ENCODE assay signal across 9 cellular contexts in the genomic region with DNA sequence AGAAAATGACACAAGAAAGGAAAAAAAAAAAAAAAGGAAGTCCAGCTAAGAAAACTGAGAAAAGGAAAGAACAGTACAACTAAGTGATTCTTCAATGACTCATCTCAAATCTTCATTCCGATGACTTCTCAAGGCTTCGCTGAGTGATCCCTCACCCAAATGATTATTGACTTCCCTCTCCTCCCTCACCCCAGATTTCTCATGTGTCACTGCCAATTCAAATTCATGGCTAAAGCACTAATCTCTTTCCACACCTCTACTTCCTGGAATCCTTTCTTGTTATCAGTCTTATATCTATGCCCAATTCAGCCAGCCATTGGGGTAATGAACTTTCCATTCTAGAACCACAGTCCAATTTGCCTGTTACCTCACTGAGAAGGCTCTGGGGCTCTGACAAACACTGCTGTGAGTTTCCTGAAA. TPM values are rescaled to one million over a fixed set of nuclear protein-coding genes. Genes with fewer than 3 reads are reported as not detected.
DNase-seq lines count a peak whose midpoint lies in the region; ATAC-seq and TF ChIP-seq lines count a peak whose summit lies in the region.
"Had no signal": no experiment of that assay in that cellular context is flagged by ENCODE, and none has a peak within 500 bp of the region (broad histone marks: within the 10 kb centered on the region; RNA-seq: fewer than 3 reads in every experiment).

No MANE protein-coding gene starts in this region.

- H3K27me3 Mint-ChIP-seq in activated naive CD4-positive, alpha-beta T cell treated with anti-CD3 and anti-CD28 coated beads, Interleukin-2, amount 10 ng/mL, durations not matched to agents 7 days and 5 days: no peaks in the 10 kb centered on the region

- H3K36me3 Mint-ChIP-seq in activated naive CD4-positive, alpha-beta T cell treated with anti-CD3 and anti-CD28 coated beads, Interleukin-2, amount 10 ng/mL, durations not matched to agents 7 days and 5 days: no peaks in the 10 kb centered on the region

- ATAC-seq in GM19023 (IDR thresholded peaks at IDR 0.05; ENCODE audit: unreplicated experiment) (peak; percentile 56), HG02970 (IDR thresholded peaks at IDR 0.05; ENCODE audit: low FRiP score, unreplicated experiment) (peak; percentile 53)

- peak overlapping the region; percentile 60 for H3K27ac ChIP-seq in neutrophil
- H3K27ac ChIP-seq: KMS-11 had no signal

- DNase-seq in SIG-M5 (lab: John Stamatoyannopoulos, UW): peak; percentile 80
- DNase-seq in ureter (ENCODE audit: low spot score): no peak
- no peak for DNase-seq in activated naive CD4-positive, alpha-beta T cell treated with anti-CD3 and anti-CD28 coated beads, Interleukin-2, amount 10 ng/mL, durations not matched to agents 7 days and 5 days
- DNase-seq in HuH-7 (ENCODE audit: low spot score): no peak
- no peak for DNase-seq in SW 1271 (lab: John Stamatoyannopoulos, UW)

- H3K36me3 ChIP-seq in neutrophil: no peaks in the 10 kb centered on the region

- TF ChIP-seq CTCF in neutrophil (IDR thresholded peaks at IDR 0.05): no peak

- H3K4me3 ChIP-seq in neutrophil (ENCODE audit: low read depth in 1 of 2, low read length in 1 of 2): peak overlapping the region in 1 of 2 experiments; percentile 11

- H3K9me3 ChIP-seq in neutrophil: no peaks in the 10 kb centered on the region

- peaks cover 3% of the 10 kb centered on the region for H3K4me1 Mint-ChIP-seq in activated naive CD4-positive, alpha-beta T cell treated with anti-CD3 and anti-CD28 coated beads, Interleukin-2, amount 10 ng/mL, durations not matched to agents 7 days and 5 days

- no peak overlapping the region for H3K4me3 Mint-ChIP-seq in activated naive CD4-positive, alpha-beta T cell treated with anti-CD3 and anti-CD28 coated beads, Interleukin-2, amount 10 ng/mL, durations not matched to agents 7 days and 5 days

- H3K9me3 Mint-ChIP-seq in activated naive CD4-positive, alpha-beta T cell treated with anti-CD3 and anti-CD28 coated beads, Interleukin-2, amount 10 ng/mL, durations not matched to agents 7 days and 5 days: peaks cover 15% of the 10 kb centered on the region

- H3K27ac Mint-ChIP-seq in activated naive CD4-positive, alpha-beta T cell treated with anti-CD3 and anti-CD28 coated beads, Interleukin-2, amount 10 ng/mL, durations not matched to agents 7 days and 5 days: no peak overlapping the region

- CTCF ChIA-PET in activated naive CD4-positive, alpha-beta T cell treated with anti-CD3 and anti-CD28 coated beads, Interleukin-2, amount 10 ng/mL, durations not matched to agents 7 days and 5 days (lab: Charles Lee): no interaction called here

- H3K4me1 ChIP-seq in neutrophil (ENCODE audit: control insufficient read depth in 1 of 2, insufficient read depth in 1 of 2, low read depth in 1 of 2, low read length in 1 of 2): peaks cover 38 to 44% of the 10 kb centered on the region in 2 experiments

- no peaks in the 10 kb centered on the region for H3K27me3 ChIP-seq in neutrophil

RNA-seq across cellular contexts. Expression of a gene that starts 7.2 kb away (rescaled TPM):
- total RNA-seq in ureter: 0.18 TPM

RNA-seq across cellular contexts. Expression of a gene that starts 31.0 kb away (rescaled TPM):
- total RNA-seq in ureter: 1.1 TPM
